Comparison of ENCODE assay signal across 5 cellular contexts in genomic region chr6:153193176-153193885, GRCh38.
"Had no signal": no experiment of that assay in that cellular context is flagged by ENCODE, and none has a peak within 500 bp of the region (broad histone marks: within the 10 kb centered on the region; RNA-seq: fewer than 3 reads in every experiment).

No MANE protein-coding gene starts in this region.

- H2AFZ ChIP-seq: GM23248 had no signal

- H3K27ac ChIP-seq: GM23248 had no signal

- H3K4me1 Mint-ChIP-seq: H9 had no signal

- ATAC-seq: K562 had no signal

- H3K4me3 Mint-ChIP-seq: H9 had no signal

- H3K9me3 Mint-ChIP-seq: H9 had no signal

- H3K4me3 ChIP-seq: GM23248, K562 had no signal

- H3K27ac Mint-ChIP-seq: H9 had no signal

- DNase-seq: GM23248, H9, HCEC 1CT, IMR-90 had no signal
